17 cellular contexts compared by ENCODE assay signal in genomic region chr2:234986866-234987720, GRCh38.
"Had no signal": no experiment of that assay in that cellular context is flagged by ENCODE, and none has a peak within 500 bp of the region (broad histone marks: within the 10 kb centered on the region; RNA-seq: fewer than 3 reads in every experiment).

No MANE protein-coding gene starts in this region.

- H3K27ac Mint-ChIP-seq: activated naive CD4-positive, alpha-beta T cell treated with anti-CD3 and anti-CD28 coated beads, Interleukin-2, amount 50 U/mL, for 24 hours had no signal

- H3K36me3 Mint-ChIP-seq: activated naive CD4-positive, alpha-beta T cell treated with anti-CD3 and anti-CD28 coated beads, Interleukin-2, amount 50 U/mL, for 24 hours had no signal

- H3K27ac ChIP-seq: dorsolateral prefrontal cortex, gastrocnemius medialis, left ventricle myocardium inferior, psoas muscle, skin epidermis, thoracic aorta had no signal

- H3K4me1 Mint-ChIP-seq: activated naive CD4-positive, alpha-beta T cell treated with anti-CD3 and anti-CD28 coated beads, Interleukin-2, amount 50 U/mL, for 24 hours had no signal

- H3K4me3 ChIP-seq: dorsolateral prefrontal cortex, gastrocnemius medialis, left ventricle myocardium inferior, psoas muscle, skin epidermis, thoracic aorta had no signal

- ATAC-seq: gastrocnemius medialis, psoas muscle, right cardiac atrium had no signal

- H3K9me3 ChIP-seq: gastrocnemius medialis, left ventricle myocardium inferior, psoas muscle, thoracic aorta had no signal

- H3K4me3 Mint-ChIP-seq: activated naive CD4-positive, alpha-beta T cell treated with anti-CD3 and anti-CD28 coated beads, Interleukin-2, amount 50 U/mL, for 24 hours had no signal

- DNase-seq: activated CD4-positive, CD25-positive, alpha-beta regulatory T cell treated with anti-CD3 and anti-CD28 coated beads, Interleukin-2, amount 50 U/mL, for 72 hours; activated CD8-positive, alpha-beta memory T cell treated with anti-CD3 and anti-CD28 coated beads for 24 hours; activated gamma-delta T cell; caudate nucleus; dorsolateral prefrontal cortex; gastrocnemius medialis; head of caudate nucleus; kidney glomerular epithelial cell; left ventricle myocardium inferior; mammary epithelial cell; right cardiac atrium; stimulated activated CD4-positive, alpha-beta T cell treated with anti-CD3 and anti-CD28 coated beads, Interleukin-2, amount 100 ng/mL, for 48 hours had no signal

- H3K9me3 Mint-ChIP-seq: activated naive CD4-positive, alpha-beta T cell treated with anti-CD3 and anti-CD28 coated beads, Interleukin-2, amount 50 U/mL, for 24 hours had no signal

- FAIRE-seq: colon had no signal

- H3K36me3 ChIP-seq: gastrocnemius medialis, left ventricle myocardium inferior, thoracic aorta had no signal

- H3K27me3 ChIP-seq: gastrocnemius medialis had no signal

- H3K27me3 Mint-ChIP-seq: activated naive CD4-positive, alpha-beta T cell treated with anti-CD3 and anti-CD28 coated beads, Interleukin-2, amount 50 U/mL, for 24 hours had no signal
